Comparison of ENCODE assay signal across 19 cellular contexts in genomic region chr4:69518102-69518501, GRCh38. TPM values are rescaled to one million over a fixed set of nuclear protein-coding genes. Genes with fewer than 3 reads are reported as not detected.
DNase-seq lines count a peak whose midpoint lies in the region; TF ChIP-seq lines count a peak whose summit lies in the region.
"Had no signal": no experiment of that assay in that cellular context is flagged by ENCODE, and none has a peak within 500 bp of the region (broad histone marks: within the 10 kb centered on the region; RNA-seq: fewer than 3 reads in every experiment).

No MANE protein-coding gene starts in this region.

- no peaks in the 10 kb centered on the region for H3K27me3 ChIP-seq in liver (ENCODE audit: control insufficient read depth in 4 of 4, insufficient read depth in 4 of 4, low read length in 3 of 4)

- DNase-seq in Caki2 (ENCODE audit: low read depth) (peak; percentile 34), glomerular visceral epithelial cell (ENCODE audit: extremely low spot score) (peak; percentile 35), renal cortical epithelial cell (ENCODE audit: low read depth) (peak; percentile 78), NK-92 (lab: John Stamatoyannopoulos, UW; ENCODE audit: unreplicated experiment) (no peak), midbrain (lab: John Stamatoyannopoulos, UW) (no peak), G401 (ENCODE audit: low spot score) (no peak)
- DNase-seq: AML-193; Caco-2; CD4-positive, alpha-beta T cell; DMS153; GDM1; GM23248; KBM-7 had no signal

- H3K4me3 ChIP-seq in liver (ENCODE audit: low read depth in 1 of 3, low read length in 3 of 3) = peak overlapping the region; percentile 20 to 59 (median 28)
- H3K4me3 ChIP-seq: GM23248, HAP-1 had no signal

- no peak for TF ChIP-seq CTCF in liver (IDR thresholded peaks at IDR 0.05; ENCODE audit: low read depth, low read length, missing input control)

- H3K9me3 ChIP-seq in liver (ENCODE audit: control insufficient read depth in 4 of 4, low read length in 3 of 4) = peaks cover 4 to 18% (median 14%) of the 10 kb centered on the region in 4 donors

- in situ Hi-C loops in Caki2 (cut with HindIII; ENCODE audit: low pct_unique_long_range_greater_than_20kb, low sequenced_read_pairs) = no loop called here
- in situ Hi-C loops in G401 (cut with HindIII; ENCODE audit: low sequenced_read_pairs) = no loop called here

- no peak for TF ChIP-seq RAD21 in liver (IDR thresholded peaks at IDR 0.05)

- peaks cover 0 to 17% (median 6%) of the 10 kb centered on the region in 4 donors for H3K4me1 ChIP-seq in liver (ENCODE audit: control insufficient read depth in 4 of 4, insufficient read depth in 4 of 4, low read length in 3 of 4)
- H3K4me1 ChIP-seq: Caco-2 had no signal

- H3K36me3 ChIP-seq in liver (ENCODE audit: control insufficient read depth in 4 of 4, insufficient read depth in 3 of 4, low read depth in 1 of 4, low read length in 3 of 4) = no peaks in the 10 kb centered on the region
- H3K36me3 ChIP-seq: HAP-1 had no signal

- H3K27ac ChIP-seq in liver (ENCODE audit: low read depth in 1 of 2, low read length in 2 of 2) = peak overlapping the region; percentile 85 to 86
- H3K27ac ChIP-seq: C4-2B, GM23248 had no signal

- peak overlapping the region; percentile 61 to 65 for H3K9ac ChIP-seq in liver (ENCODE audit: low read depth in 1 of 2, low read length in 2 of 2)
- H3K9ac ChIP-seq: GM23248 had no signal

TF ChIP-seq in liver, 16 proteins besides CTCF, POLR2A, EP300 and RAD21:
- TF ChIP-seq EGR1 (IDR thresholded peaks at IDR 0.05; ENCODE audit: low read depth in 2 of 2) = no peak
- no peak for TF ChIP-seq SP1 (IDR thresholded peaks at IDR 0.05)
- no peak for TF ChIP-seq GABPA (IDR thresholded peaks at IDR 0.05 in 1 of 2, conservative IDR thresholded peaks at IDR 0.05 in 1 of 2)
- peak; percentile 53 for TF ChIP-seq FOXA2 (IDR thresholded peaks at IDR 0.05)
- TF ChIP-seq YY1 (IDR thresholded peaks at IDR 0.05) = peak; percentile 80
- TF ChIP-seq FOXA1 (IDR thresholded peaks at IDR 0.05) = no peak
- no peak for TF ChIP-seq NR2F2 (IDR thresholded peaks at IDR 0.05)
- peak in 1 of 2 donors; percentile 14 for TF ChIP-seq HNF4A (conservative IDR thresholded peaks at IDR 0.05)
- TF ChIP-seq RXRA (IDR thresholded peaks at IDR 0.05) = peak in 1 of 2 donors; percentile 34
- TF ChIP-seq JUND (IDR thresholded peaks at IDR 0.05) = no peak
- TF ChIP-seq REST (IDR thresholded peaks at IDR 0.05) = peak; percentile 7

RNA-seq across cellular contexts. Expression of gene UGT2B4, which starts 22.4 kb away (rescaled TPM):
- not detected in 2 replicates for total RNA-seq in Caki2 (2014; rRNA removed; shearing (Covaris generic); ENCODE audit: low replicate concordance)
- total RNA-seq in liver = 1,000 to 10,000 TPM in 1 of 2 donors, 100 to 1,000 TPM in 1; 247 to 1,448 TPM
- 100 to 1,000 TPM; 463 to 623 TPM for polyA plus RNA-seq in liver
- 0.15 and 0.69 TPM in 2 replicates for total RNA-seq in renal cortical epithelial cell
- total RNA-seq in G401 (2014; rRNA removed; shearing (Covaris generic)) = not detected in 2 replicates
- total RNA-seq: A172; CD4-positive, alpha-beta T cell; GM23248 had no signal
- polyA plus RNA-seq: BJ, GM23248, IgD-negative memory B cell had no signal

Comparison
In these comparisons a context has a peak if more than half of its experiments do, and no peak if none do; other contexts are left out.
1. DNase-seq: peak in Caki2 (single experiment), glomerular visceral epithelial cell (single experiment) and renal cortical epithelial cell (single experiment); none in NK-92 (single experiment), midbrain (single experiment) and G401 (single experiment).
2. RNA of gene UGT2B4, which starts 22.4 kb away (total RNA-seq): 247 to 1,448 TPM in liver; 0.15 to 0.69 TPM in renal cortical epithelial cell, not detected in Caki2 and not detected in G401; every median in the first group is over 100 times any median in the second.